Comparison of ENCODE assay signal across 1 cellular context in genomic region chr10:133308431-133309110, GRCh38.
TF ChIP-seq lines count a peak whose summit lies in the region.

TUBGCP2 (minus strand) TSS chr10:133308872; CDS start chr10:133302941, 5,931 bp downstream.
ZNF511 (plus strand) TSS chr10:133308914; CDS start chr10:133308944, 30 bp downstream.

TF ChIP-seq in HepG2, 621 proteins besides CTCF, POLR2A, EP300 and RAD21 (continued from another document and continues in another):
- TF ChIP-seq, protein P1, sequence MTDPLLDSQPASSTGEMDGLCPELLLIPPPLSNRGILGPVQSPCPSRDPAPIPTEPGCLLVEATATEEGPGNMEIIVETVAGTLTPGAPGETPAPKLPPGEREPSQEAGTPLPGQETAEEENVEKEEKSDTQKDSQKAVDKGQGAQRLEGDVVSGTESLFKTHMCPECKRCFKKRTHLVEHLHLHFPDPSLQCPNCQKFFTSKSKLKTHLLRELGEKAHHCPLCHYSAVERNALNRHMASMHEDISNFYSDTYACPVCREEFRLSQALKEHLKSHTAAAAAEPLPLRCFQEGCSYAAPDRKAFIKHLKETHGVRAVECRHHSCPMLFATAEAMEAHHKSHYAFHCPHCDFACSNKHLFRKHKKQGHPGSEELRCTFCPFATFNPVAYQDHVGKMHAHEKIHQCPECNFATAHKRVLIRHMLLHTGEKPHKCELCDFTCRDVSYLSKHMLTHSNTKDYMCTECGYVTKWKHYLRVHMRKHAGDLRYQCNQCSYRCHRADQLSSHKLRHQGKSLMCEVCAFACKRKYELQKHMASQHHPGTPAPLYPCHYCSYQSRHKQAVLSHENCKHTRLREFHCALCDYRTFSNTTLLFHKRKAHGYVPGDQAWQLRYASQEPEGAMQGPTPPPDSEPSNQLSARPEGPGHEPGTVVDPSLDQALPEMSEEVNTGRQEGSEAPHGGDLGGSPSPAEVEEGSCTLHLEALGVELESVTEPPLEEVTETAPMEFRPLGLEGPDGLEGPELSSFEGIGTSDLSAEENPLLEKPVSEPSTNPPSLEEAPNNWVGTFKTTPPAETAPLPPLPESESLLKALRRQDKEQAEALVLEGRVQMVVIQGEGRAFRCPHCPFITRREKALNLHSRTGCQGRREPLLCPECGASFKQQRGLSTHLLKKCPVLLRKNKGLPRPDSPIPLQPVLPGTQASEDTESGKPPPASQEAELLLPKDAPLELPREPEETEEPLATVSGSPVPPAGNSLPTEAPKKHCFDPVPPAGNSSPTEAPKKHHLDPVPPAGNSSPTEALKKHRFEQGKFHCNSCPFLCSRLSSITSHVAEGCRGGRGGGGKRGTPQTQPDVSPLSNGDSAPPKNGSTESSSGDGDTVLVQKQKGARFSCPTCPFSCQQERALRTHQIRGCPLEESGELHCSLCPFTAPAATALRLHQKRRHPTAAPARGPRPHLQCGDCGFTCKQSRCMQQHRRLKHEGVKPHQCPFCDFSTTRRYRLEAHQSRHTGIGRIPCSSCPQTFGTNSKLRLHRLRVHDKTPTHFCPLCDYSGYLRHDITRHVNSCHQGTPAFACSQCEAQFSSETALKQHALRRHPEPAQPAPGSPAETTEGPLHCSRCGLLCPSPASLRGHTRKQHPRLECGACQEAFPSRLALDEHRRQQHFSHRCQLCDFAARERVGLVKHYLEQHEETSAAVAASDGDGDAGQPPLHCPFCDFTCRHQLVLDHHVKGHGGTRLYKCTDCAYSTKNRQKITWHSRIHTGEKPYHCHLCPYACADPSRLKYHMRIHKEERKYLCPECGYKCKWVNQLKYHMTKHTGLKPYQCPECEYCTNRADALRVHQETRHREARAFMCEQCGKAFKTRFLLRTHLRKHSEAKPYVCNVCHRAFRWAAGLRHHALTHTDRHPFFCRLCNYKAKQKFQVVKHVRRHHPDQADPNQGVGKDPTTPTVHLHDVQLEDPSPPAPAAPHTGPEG (CRISPR knock-in tag; IDR thresholded peaks at IDR 0.05): peak; percentile 98
- TF ChIP-seq RFXANK (CRISPR knock-in tag; IDR thresholded peaks at IDR 0.05) (no peak), RNF2 (conservative IDR thresholded peaks at IDR 0.05; ENCODE audit: low read depth) (peak; percentile 44; the same call in 1 of the 2 replicates), MTF1 (CRISPR knock-in tag; IDR thresholded peaks at IDR 0.05) (no peak), PHB2 (IDR thresholded peaks at IDR 0.05; ENCODE audit: partially characterized antibody) (no peak), NKX3-1 (CRISPR knock-in tag; IDR thresholded peaks at IDR 0.05) (no peak), ZNF550 (CRISPR knock-in tag; IDR thresholded peaks at IDR 0.05; ENCODE audit: borderline replicate concordance) (no peak), ZBTB38 (CRISPR knock-in tag; IDR thresholded peaks at IDR 0.05) (no peak), SETDB1 (CRISPR knock-in tag; IDR thresholded peaks at IDR 0.05; ENCODE audit: borderline replicate concordance) (no peak), ZNF598 (CRISPR knock-in tag; IDR thresholded peaks at IDR 0.05; ENCODE audit: borderline replicate concordance) (no peak), REL (CRISPR knock-in tag; conservative IDR thresholded peaks at IDR 0.05) (no peak), ZNF335 (CRISPR knock-in tag; IDR thresholded peaks at IDR 0.05) (no peak), ZNF580 (CRISPR knock-in tag; IDR thresholded peaks at IDR 0.05; ENCODE audit: borderline replicate concordance, low read depth) (no peak), ZMAT3 (CRISPR knock-in tag; conservative IDR thresholded peaks at IDR 0.05) (no peak; the same call in 1 of the 2 replicates), ZFP1 (CRISPR knock-in tag; IDR thresholded peaks at IDR 0.05) (no peak), SAP130 (CRISPR knock-in tag; IDR thresholded peaks at IDR 0.05; ENCODE audit: low read depth) (peak; percentile 48; the same call in 1 of the 2 replicates)
- TF ChIP-seq, protein P2, sequence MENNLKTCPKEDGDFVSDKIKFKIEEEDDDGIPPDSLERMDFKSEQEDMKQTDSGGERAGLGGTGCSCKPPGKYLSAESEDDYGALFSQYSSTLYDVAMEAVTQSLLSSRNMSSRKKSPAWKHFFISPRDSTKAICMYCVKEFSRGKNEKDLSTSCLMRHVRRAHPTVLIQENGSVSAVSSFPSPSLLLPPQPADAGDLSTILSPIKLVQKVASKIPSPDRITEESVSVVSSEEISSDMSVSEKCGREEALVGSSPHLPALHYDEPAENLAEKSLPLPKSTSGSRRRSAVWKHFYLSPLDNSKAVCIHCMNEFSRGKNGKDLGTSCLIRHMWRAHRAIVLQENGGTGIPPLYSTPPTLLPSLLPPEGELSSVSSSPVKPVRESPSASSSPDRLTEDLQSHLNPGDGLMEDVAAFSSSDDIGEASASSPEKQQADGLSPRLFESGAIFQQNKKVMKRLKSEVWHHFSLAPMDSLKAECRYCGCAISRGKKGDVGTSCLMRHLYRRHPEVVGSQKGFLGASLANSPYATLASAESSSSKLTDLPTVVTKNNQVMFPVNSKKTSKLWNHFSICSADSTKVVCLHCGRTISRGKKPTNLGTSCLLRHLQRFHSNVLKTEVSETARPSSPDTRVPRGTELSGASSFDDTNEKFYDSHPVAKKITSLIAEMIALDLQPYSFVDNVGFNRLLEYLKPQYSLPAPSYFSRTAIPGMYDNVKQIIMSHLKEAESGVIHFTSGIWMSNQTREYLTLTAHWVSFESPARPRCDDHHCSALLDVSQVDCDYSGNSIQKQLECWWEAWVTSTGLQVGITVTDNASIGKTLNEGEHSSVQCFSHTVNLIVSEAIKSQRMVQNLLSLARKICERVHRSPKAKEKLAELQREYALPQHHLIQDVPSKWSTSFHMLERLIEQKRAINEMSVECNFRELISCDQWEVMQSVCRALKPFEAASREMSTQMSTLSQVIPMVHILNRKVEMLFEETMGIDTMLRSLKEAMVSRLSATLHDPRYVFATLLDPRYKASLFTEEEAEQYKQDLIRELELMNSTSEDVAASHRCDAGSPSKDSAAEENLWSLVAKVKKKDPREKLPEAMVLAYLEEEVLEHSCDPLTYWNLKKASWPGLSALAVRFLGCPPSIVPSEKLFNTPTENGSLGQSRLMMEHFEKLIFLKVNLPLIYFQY (CRISPR knock-in tag; IDR thresholded peaks at IDR 0.05; ENCODE audit: borderline replicate concordance): no peak
- TF ChIP-seq, protein P3, sequence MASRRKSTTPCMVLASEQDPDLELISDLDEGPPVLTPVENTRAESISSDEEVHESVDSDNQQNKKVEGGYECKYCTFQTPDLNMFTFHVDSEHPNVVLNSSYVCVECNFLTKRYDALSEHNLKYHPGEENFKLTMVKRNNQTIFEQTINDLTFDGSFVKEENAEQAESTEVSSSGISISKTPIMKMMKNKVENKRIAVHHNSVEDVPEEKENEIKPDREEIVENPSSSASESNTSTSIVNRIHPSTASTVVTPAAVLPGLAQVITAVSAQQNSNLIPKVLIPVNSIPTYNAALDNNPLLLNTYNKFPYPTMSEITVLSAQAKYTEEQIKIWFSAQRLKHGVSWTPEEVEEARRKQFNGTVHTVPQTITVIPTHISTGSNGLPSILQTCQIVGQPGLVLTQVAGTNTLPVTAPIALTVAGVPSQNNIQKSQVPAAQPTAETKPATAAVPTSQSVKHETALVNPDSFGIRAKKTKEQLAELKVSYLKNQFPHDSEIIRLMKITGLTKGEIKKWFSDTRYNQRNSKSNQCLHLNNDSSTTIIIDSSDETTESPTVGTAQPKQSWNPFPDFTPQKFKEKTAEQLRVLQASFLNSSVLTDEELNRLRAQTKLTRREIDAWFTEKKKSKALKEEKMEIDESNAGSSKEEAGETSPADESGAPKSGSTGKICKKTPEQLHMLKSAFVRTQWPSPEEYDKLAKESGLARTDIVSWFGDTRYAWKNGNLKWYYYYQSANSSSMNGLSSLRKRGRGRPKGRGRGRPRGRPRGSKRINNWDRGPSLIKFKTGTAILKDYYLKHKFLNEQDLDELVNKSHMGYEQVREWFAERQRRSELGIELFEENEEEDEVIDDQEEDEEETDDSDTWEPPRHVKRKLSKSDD (CRISPR knock-in tag; IDR thresholded peaks at IDR 0.05; ENCODE audit: low read depth): no peak
- TF ChIP-seq, protein P4, sequence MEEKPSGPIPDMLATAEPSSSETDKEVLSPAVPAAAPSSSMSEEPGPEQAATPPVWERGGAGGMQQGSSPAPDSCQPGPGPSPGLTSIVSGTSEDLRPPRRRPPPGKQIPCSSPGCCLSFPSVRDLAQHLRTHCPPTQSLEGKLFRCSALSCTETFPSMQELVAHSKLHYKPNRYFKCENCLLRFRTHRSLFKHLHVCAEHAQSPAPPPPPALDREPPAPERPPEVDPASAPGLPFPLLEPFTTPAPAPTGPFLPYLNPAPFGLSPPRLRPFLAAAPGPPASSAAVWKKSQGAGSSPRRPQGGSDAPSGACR (CRISPR knock-in tag; IDR thresholded peaks at IDR 0.05): no peak
- TF ChIP-seq, protein P5, sequence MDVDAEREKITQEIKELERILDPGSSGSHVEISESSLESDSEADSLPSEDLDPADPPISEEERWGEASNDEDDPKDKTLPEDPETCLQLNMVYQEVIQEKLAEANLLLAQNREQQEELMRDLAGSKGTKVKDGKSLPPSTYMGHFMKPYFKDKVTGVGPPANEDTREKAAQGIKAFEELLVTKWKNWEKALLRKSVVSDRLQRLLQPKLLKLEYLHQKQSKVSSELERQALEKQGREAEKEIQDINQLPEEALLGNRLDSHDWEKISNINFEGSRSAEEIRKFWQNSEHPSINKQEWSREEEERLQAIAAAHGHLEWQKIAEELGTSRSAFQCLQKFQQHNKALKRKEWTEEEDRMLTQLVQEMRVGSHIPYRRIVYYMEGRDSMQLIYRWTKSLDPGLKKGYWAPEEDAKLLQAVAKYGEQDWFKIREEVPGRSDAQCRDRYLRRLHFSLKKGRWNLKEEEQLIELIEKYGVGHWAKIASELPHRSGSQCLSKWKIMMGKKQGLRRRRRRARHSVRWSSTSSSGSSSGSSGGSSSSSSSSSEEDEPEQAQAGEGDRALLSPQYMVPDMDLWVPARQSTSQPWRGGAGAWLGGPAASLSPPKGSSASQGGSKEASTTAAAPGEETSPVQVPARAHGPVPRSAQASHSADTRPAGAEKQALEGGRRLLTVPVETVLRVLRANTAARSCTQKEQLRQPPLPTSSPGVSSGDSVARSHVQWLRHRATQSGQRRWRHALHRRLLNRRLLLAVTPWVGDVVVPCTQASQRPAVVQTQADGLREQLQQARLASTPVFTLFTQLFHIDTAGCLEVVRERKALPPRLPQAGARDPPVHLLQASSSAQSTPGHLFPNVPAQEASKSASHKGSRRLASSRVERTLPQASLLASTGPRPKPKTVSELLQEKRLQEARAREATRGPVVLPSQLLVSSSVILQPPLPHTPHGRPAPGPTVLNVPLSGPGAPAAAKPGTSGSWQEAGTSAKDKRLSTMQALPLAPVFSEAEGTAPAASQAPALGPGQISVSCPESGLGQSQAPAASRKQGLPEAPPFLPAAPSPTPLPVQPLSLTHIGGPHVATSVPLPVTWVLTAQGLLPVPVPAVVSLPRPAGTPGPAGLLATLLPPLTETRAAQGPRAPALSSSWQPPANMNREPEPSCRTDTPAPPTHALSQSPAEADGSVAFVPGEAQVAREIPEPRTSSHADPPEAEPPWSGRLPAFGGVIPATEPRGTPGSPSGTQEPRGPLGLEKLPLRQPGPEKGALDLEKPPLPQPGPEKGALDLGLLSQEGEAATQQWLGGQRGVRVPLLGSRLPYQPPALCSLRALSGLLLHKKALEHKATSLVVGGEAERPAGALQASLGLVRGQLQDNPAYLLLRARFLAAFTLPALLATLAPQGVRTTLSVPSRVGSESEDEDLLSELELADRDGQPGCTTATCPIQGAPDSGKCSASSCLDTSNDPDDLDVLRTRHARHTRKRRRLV (CRISPR knock-in tag; IDR thresholded peaks at IDR 0.05): no peak
- TF ChIP-seq, protein P6, sequence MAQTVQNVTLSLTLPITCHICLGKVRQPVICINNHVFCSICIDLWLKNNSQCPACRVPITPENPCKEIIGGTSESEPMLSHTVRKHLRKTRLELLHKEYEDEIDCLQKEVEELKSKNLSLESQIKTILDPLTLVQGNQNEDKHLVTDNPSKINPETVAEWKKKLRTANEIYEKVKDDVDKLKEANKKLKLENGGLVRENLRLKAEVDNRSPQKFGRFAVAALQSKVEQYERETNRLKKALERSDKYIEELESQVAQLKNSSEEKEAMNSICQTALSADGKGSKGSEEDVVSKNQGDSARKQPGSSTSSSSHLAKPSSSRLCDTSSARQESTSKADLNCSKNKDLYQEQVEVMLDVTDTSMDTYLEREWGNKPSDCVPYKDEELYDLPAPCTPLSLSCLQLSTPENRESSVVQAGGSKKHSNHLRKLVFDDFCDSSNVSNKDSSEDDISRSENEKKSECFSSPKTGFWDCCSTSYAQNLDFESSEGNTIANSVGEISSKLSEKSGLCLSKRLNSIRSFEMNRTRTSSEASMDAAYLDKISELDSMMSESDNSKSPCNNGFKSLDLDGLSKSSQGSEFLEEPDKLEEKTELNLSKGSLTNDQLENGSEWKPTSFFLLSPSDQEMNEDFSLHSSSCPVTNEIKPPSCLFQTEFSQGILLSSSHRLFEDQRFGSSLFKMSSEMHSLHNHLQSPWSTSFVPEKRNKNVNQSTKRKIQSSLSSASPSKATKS (CRISPR knock-in tag; IDR thresholded peaks at IDR 0.05): no peak
- TF ChIP-seq, protein P7, sequence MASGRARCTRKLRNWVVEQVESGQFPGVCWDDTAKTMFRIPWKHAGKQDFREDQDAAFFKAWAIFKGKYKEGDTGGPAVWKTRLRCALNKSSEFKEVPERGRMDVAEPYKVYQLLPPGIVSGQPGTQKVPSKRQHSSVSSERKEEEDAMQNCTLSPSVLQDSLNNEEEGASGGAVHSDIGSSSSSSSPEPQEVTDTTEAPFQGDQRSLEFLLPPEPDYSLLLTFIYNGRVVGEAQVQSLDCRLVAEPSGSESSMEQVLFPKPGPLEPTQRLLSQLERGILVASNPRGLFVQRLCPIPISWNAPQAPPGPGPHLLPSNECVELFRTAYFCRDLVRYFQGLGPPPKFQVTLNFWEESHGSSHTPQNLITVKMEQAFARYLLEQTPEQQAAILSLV (CRISPR knock-in tag; IDR thresholded peaks at IDR 0.05; ENCODE audit: borderline replicate concordance): peak; percentile 78; the same call in 1 of the 2 replicates
- TF ChIP-seq, protein P8, sequence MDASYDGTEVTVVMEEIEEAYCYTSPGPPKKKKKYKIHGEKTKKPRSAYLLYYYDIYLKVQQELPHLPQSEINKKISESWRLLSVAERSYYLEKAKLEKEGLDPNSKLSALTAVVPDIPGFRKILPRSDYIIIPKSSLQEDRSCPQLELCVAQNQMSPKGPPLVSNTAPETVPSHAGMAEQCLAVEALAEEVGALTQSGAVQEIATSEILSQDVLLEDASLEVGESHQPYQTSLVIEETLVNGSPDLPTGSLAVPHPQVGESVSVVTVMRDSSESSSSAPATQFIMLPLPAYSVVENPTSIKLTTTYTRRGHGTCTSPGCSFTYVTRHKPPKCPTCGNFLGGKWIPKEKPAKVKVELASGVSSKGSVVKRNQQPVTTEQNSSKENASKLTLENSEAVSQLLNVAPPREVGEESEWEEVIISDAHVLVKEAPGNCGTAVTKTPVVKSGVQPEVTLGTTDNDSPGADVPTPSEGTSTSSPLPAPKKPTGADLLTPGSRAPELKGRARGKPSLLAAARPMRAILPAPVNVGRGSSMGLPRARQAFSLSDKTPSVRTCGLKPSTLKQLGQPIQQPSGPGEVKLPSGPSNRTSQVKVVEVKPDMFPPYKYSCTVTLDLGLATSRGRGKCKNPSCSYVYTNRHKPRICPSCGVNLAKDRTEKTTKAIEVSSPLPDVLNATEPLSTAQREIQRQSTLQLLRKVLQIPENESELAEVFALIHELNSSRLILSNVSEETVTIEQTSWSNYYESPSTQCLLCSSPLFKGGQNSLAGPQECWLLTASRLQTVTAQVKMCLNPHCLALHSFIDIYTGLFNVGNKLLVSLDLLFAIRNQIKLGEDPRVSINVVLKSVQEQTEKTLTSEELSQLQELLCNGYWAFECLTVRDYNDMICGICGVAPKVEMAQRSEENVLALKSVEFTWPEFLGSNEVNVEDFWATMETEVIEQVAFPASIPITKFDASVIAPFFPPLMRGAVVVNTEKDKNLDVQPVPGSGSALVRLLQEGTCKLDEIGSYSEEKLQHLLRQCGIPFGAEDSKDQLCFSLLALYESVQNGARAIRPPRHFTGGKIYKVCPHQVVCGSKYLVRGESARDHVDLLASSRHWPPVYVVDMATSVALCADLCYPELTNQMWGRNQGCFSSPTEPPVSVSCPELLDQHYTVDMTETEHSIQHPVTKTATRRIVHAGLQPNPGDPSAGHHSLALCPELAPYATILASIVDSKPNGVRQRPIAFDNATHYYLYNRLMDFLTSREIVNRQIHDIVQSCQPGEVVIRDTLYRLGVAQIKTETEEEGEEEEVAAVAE (CRISPR knock-in tag; IDR thresholded peaks at IDR 0.05; ENCODE audit: borderline replicate concordance): no peak
